In the genomic region with DNA sequence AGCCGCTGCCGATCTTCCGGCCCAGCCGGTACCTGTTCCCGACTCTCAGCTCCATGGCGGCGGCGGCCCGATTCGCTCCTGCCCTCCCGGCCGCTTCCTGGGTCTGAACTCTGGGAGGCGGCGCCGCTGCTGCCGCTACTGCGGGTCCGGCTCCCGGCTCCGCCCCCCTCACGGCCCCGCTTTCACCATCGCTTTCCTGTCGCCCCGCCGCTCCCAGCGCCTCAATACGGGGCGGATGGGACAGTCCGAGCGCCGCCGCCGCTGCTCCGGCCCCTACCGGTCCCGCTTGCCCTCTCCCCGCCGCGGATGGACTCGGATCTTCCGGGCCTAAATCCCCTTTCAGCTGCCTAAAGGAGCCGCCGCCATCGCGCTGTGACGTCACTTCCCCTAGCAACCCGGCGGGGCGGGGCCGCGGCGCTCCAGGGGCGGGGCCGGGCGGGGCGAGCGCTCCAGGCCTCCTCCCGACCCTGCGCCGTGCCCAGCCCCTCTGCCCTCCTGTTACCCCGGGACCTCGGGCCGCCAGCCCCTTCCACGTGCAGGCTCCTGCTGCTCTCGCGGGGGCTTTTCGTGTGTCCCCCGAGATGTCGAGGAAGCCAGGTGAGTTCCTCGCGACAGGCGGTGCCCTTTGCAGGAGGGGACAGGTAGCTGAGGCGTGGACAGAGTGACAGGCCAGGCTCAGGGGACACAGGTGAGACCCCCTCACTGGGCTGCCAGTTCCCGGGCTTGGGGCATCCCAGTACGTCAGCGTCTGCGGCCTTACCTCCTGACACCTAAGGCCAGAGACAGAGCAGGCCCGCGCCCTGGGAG, we compare ENCODE assay signal across 1 cellular context.
TF ChIP-seq lines count a peak whose summit lies in the region.

A gene (minus strand): TSS at position 374 of the 807 bp plus-strand sequence. CDS start 319 bp downstream, at position 55.

TF ChIP-seq in K562, 482 proteins besides CTCF, POLR2A, EP300 and RAD21 (continued from another document and continues in another):
- TF ChIP-seq HNRNPK (IDR thresholded peaks at IDR 0.05; ENCODE audit: low read depth, low read length, poor library complexity, severe bottlenecking) (peak; percentile 58), MCM3 (IDR thresholded peaks at IDR 0.05) (no peak), MTA2 (IDR thresholded peaks at IDR 0.05; ENCODE audit: low read depth) (no peak), MAFK (IDR thresholded peaks at IDR 0.05; ENCODE audit: low read length) (no peak), CBFA2T3 (IDR thresholded peaks at IDR 0.05) (peak; percentile 5; the same call in 1 of the 2 replicates), NFIC (IDR thresholded peaks at IDR 0.05) (peak; percentile 72), FIP1L1 (IDR thresholded peaks at IDR 0.05; ENCODE audit: low read depth, low read length, poor library complexity, severe bottlenecking) (peak; percentile 37), MAZ (CRISPR knock-in tag; conservative IDR thresholded peaks at IDR 0.05 in 1 of 2, IDR thresholded peaks at IDR 0.05 in 1 of 2) (peak; percentile 92 to 95), CREB1 (IDR thresholded peaks at IDR 0.05) (peak; percentile 88), CREB1 (CRISPR knock-in tag; IDR thresholded peaks at IDR 0.05) (peak; percentile 93), EP400 (IDR thresholded peaks at IDR 0.05) (peak; percentile 98), TBL1XR1 (IDR thresholded peaks at IDR 0.05; ENCODE audit: low read length in 2 of 2) (0 out of 4 replicates have a peak, but pooled peaks of 1 of the 2 experiments have one; percentile 65), ARID1B (IDR thresholded peaks at IDR 0.05) (peak; percentile 37; the same call in 1 of the 2 replicates), CBX5 (IDR thresholded peaks at IDR 0.05; ENCODE audit: borderline replicate concordance, low read depth) (no peak), RNF2 (IDR thresholded peaks at IDR 0.05) (peak; percentile 39; the same call in 1 of the 2 replicates), PRPF4 (IDR thresholded peaks at IDR 0.05; ENCODE audit: insufficient read depth, low read depth, low read length, poor library complexity, severe bottlenecking) (peak; percentile 8), HDAC8 (tag; IDR thresholded peaks at IDR 0.05) (0 out of 2 replicates have a peak, but pooled peaks have one; percentile 59), RBM22 (IDR thresholded peaks at IDR 0.05; ENCODE audit: low read depth, low read length, poor library complexity, severe bottlenecking) (peak; percentile 98), ILF3 (IDR thresholded peaks at IDR 0.05; ENCODE audit: borderline replicate concordance) (no peak), SIRT6 (IDR thresholded peaks at IDR 0.05; ENCODE audit: low read depth, low read length) (no peak), HNRNPL (IDR thresholded peaks at IDR 0.05; ENCODE audit: low read depth, low read length) (peak; percentile 17; the same call in 1 of the 2 replicates), SLC30A9 (CRISPR knock-in tag; IDR thresholded peaks at IDR 0.05) (no peak), CCNT2 (IDR thresholded peaks at IDR 0.05; ENCODE audit: borderline replicate concordance, extremely low read depth, insufficient read length, low read depth, low read length) (peak; percentile 70), NONO (IDR thresholded peaks at IDR 0.05; ENCODE audit: low read depth in 2 of 2, low read length in 1 of 2) (peak in 1 of 2 experiments; percentile 87; a peak in 1 of 4 replicates), HLTF (IDR thresholded peaks at IDR 0.05) (peak; percentile 31; the same call in 1 of the 2 replicates), KLF13 (tag; IDR thresholded peaks at IDR 0.05; ENCODE audit: borderline replicate concordance, low read depth) (peak; percentile 95), ZSCAN29 (IDR thresholded peaks at IDR 0.05) (no peak), SMAD1 (IDR thresholded peaks at IDR 0.05; ENCODE audit: low read depth, low read length, partially characterized antibody) (peak; percentile 64), TCF7L2 (IDR thresholded peaks at IDR 0.05; ENCODE audit: low read depth, low read length) (no peak), CBFB (CRISPR knock-in tag; IDR thresholded peaks at IDR 0.05) (peak; percentile 83; the same call in 1 of the 2 replicates), ZNF121 (CRISPR knock-in tag; conservative IDR thresholded peaks at IDR 0.05) (no peak)
- TF ChIP-seq, protein P1, sequence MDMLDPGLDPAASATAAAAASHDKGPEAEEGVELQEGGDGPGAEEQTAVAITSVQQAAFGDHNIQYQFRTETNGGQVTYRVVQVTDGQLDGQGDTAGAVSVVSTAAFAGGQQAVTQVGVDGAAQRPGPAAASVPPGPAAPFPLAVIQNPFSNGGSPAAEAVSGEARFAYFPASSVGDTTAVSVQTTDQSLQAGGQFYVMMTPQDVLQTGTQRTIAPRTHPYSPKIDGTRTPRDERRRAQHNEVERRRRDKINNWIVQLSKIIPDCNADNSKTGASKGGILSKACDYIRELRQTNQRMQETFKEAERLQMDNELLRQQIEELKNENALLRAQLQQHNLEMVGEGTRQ (CRISPR knock-in tag; IDR thresholded peaks at IDR 0.05) = no peak
- TF ChIP-seq, protein P2, sequence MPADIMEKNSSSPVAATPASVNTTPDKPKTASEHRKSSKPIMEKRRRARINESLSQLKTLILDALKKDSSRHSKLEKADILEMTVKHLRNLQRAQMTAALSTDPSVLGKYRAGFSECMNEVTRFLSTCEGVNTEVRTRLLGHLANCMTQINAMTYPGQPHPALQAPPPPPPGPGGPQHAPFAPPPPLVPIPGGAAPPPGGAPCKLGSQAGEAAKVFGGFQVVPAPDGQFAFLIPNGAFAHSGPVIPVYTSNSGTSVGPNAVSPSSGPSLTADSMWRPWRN (IDR thresholded peaks at IDR 0.05; ENCODE audit: low read depth) = no peak
- TF ChIP-seq, protein P3, sequence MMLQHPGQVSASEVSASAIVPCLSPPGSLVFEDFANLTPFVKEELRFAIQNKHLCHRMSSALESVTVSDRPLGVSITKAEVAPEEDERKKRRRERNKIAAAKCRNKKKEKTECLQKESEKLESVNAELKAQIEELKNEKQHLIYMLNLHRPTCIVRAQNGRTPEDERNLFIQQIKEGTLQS (IDR thresholded peaks at IDR 0.05) = peak; percentile 89
- TF ChIP-seq, protein P3 (CRISPR knock-in tag; conservative IDR thresholded peaks at IDR 0.05) = 0 out of 2 replicates have a peak, but pooled peaks have one; percentile 50
- TF ChIP-seq, protein P4, sequence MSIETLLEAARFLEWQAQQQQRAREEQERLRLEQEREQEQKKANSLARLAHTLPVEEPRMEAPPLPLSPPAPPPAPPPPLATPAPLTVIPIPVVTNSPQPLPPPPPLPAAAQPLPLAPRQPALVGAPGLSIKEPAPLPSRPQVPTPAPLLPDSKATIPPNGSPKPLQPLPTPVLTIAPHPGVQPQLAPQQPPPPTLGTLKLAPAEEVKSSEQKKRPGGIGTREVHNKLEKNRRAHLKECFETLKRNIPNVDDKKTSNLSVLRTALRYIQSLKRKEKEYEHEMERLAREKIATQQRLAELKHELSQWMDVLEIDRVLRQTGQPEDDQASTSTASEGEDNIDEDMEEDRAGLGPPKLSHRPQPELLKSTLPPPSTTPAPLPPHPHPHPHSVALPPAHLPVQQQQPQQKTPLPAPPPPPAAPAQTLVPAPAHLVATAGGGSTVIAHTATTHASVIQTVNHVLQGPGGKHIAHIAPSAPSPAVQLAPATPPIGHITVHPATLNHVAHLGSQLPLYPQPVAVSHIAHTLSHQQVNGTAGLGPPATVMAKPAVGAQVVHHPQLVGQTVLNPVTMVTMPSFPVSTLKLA (conservative IDR thresholded peaks at IDR 0.05) = peak in 1 of 2 experiments; percentile 76; a peak in 3 of 4 replicates
- TF ChIP-seq, protein P5, sequence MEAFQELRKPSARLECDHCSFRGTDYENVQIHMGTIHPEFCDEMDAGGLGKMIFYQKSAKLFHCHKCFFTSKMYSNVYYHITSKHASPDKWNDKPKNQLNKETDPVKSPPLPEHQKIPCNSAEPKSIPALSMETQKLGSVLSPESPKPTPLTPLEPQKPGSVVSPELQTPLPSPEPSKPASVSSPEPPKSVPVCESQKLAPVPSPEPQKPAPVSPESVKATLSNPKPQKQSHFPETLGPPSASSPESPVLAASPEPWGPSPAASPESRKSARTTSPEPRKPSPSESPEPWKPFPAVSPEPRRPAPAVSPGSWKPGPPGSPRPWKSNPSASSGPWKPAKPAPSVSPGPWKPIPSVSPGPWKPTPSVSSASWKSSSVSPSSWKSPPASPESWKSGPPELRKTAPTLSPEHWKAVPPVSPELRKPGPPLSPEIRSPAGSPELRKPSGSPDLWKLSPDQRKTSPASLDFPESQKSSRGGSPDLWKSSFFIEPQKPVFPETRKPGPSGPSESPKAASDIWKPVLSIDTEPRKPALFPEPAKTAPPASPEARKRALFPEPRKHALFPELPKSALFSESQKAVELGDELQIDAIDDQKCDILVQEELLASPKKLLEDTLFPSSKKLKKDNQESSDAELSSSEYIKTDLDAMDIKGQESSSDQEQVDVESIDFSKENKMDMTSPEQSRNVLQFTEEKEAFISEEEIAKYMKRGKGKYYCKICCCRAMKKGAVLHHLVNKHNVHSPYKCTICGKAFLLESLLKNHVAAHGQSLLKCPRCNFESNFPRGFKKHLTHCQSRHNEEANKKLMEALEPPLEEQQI (IDR thresholded peaks at IDR 0.05) = no peak
- TF ChIP-seq, protein P6, sequence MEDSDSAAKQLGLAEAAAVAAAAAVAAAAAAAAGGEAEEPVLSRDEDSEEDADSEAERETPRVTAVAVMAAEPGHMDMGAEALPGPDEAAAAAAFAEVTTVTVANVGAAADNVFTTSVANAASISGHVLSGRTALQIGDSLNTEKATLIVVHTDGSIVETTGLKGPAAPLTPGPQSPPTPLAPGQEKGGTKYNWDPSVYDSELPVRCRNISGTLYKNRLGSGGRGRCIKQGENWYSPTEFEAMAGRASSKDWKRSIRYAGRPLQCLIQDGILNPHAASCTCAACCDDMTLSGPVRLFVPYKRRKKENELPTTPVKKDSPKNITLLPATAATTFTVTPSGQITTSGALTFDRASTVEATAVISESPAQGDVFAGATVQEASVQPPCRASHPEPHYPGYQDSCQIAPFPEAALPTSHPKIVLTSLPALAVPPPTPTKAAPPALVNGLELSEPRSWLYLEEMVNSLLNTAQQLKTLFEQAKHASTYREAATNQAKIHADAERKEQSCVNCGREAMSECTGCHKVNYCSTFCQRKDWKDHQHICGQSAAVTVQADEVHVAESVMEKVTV (CRISPR knock-in tag; IDR thresholded peaks at IDR 0.05) = no peak
- TF ChIP-seq, protein P7, sequence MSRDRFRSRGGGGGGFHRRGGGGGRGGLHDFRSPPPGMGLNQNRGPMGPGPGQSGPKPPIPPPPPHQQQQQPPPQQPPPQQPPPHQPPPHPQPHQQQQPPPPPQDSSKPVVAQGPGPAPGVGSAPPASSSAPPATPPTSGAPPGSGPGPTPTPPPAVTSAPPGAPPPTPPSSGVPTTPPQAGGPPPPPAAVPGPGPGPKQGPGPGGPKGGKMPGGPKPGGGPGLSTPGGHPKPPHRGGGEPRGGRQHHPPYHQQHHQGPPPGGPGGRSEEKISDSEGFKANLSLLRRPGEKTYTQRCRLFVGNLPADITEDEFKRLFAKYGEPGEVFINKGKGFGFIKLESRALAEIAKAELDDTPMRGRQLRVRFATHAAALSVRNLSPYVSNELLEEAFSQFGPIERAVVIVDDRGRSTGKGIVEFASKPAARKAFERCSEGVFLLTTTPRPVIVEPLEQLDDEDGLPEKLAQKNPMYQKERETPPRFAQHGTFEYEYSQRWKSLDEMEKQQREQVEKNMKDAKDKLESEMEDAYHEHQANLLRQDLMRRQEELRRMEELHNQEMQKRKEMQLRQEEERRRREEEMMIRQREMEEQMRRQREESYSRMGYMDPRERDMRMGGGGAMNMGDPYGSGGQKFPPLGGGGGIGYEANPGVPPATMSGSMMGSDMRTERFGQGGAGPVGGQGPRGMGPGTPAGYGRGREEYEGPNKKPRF (IDR thresholded peaks at IDR 0.05; ENCODE audit: low read depth, low read length) = no peak
- TF ChIP-seq, protein P8, sequence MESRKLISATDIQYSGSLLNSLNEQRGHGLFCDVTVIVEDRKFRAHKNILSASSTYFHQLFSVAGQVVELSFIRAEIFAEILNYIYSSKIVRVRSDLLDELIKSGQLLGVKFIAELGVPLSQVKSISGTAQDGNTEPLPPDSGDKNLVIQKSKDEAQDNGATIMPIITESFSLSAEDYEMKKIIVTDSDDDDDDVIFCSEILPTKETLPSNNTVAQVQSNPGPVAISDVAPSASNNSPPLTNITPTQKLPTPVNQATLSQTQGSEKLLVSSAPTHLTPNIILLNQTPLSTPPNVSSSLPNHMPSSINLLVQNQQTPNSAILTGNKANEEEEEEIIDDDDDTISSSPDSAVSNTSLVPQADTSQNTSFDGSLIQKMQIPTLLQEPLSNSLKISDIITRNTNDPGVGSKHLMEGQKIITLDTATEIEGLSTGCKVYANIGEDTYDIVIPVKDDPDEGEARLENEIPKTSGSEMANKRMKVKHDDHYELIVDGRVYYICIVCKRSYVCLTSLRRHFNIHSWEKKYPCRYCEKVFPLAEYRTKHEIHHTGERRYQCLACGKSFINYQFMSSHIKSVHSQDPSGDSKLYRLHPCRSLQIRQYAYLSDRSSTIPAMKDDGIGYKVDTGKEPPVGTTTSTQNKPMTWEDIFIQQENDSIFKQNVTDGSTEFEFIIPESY (CRISPR knock-in tag; IDR thresholded peaks at IDR 0.05) = peak; percentile 47; the same call in 1 of the 2 replicates
- TF ChIP-seq, protein P9, sequence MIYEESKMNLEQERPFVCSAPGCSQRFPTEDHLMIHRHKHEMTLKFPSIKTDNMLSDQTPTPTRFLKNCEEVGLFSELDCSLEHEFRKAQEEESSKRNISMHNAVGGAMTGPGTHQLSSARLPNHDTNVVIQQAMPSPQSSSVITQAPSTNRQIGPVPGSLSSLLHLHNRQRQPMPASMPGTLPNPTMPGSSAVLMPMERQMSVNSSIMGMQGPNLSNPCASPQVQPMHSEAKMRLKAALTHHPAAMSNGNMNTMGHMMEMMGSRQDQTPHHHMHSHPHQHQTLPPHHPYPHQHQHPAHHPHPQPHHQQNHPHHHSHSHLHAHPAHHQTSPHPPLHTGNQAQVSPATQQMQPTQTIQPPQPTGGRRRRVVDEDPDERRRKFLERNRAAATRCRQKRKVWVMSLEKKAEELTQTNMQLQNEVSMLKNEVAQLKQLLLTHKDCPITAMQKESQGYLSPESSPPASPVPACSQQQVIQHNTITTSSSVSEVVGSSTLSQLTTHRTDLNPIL (CRISPR knock-in tag; IDR thresholded peaks at IDR 0.05) = no peak
- TF ChIP-seq, protein P10, sequence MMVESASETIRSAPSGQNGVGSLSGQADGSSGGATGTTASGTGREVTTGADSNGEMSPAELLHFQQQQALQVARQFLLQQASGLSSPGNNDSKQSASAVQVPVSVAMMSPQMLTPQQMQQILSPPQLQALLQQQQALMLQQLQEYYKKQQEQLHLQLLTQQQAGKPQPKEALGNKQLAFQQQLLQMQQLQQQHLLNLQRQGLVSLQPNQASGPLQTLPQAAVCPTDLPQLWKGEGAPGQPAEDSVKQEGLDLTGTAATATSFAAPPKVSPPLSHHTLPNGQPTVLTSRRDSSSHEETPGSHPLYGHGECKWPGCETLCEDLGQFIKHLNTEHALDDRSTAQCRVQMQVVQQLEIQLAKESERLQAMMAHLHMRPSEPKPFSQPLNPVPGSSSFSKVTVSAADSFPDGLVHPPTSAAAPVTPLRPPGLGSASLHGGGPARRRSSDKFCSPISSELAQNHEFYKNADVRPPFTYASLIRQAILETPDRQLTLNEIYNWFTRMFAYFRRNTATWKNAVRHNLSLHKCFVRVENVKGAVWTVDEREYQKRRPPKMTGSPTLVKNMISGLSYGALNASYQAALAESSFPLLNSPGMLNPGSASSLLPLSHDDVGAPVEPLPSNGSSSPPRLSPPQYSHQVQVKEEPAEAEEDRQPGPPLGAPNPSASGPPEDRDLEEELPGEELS (CRISPR knock-in tag; IDR thresholded peaks at IDR 0.05; ENCODE audit: borderline replicate concordance) = no peak
